1 cellular context compared by ENCODE assay signal in genomic region chr3:184177767-184178306, GRCh38.
TF ChIP-seq lines count a peak whose summit lies in the region.

No MANE protein-coding gene starts in this region.

TF ChIP-seq in K562, 482 proteins besides CTCF, POLR2A, EP300 and RAD21:
- no peak for TF ChIP-seq ZNF507 (tag; conservative IDR thresholded peaks at IDR 0.05)
